ENCODE assay signal across 10 cellular contexts in genomic region chr2:176378323-176378722, GRCh38.
"Had no signal": no experiment of that assay in that cellular context is flagged by ENCODE, and none has a peak within 500 bp of the region (broad histone marks: within the 10 kb centered on the region; RNA-seq: fewer than 3 reads in every experiment).

No MANE protein-coding gene starts in this region.

- H3K27ac ChIP-seq: HL-60, KMS-11 had no signal

- H3K4me3 ChIP-seq: GM23338 had no signal

- DNase-seq: H9, HCEC 1CT, HFFc6 had no signal

- H3K4me1 Mint-ChIP-seq: GM23338, H9, IgD-negative memory B cell had no signal

- H3K27ac Mint-ChIP-seq: GM23338, H9, HFFc6, IgD-negative memory B cell had no signal

- FAIRE-seq: H1, H54, HepG2 had no signal

- H3K4me3 Mint-ChIP-seq: GM23338, H9, HFFc6 had no signal
